Comparison of ENCODE assay signal across 13 cellular contexts in the genomic region with DNA sequence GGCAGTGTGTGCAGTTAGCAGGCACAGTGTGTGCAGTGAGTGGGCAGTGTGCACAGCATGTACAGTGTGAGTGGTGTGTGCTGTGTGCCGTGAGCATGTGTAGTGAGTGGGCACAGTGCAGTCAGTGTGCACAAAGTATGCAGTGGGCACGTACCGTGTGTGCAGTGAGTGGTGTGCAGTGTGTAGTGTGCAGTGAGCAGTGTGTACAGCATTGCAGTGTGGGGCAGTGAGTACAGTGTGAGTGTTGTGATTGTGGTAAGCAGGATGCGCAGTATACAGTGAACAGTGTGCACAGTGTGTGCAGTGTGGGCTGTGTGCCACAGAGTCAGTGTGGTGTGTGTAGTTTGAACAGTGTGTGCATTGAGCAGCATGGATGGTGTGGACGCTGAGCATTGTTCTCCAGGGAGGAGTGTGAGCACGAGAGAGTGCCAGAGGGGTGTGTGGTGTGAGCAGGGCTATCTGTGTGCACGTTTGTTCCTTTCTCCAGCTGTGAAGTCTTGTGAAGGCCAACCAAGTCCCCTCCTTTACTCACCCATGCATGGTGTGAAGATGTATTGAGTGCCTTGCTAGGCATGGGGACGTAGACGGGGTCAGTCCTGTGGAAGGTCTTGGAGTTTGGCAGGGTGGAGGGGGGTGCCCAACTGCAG. TPM values are rescaled to one million over a fixed set of nuclear protein-coding genes. Genes with fewer than 3 reads are reported as not detected.
DNase-seq lines count a peak whose midpoint lies in the region; FAIRE-seq and TF ChIP-seq lines count a peak whose summit lies in the region.
"Had no signal": no experiment of that assay in that cellular context is flagged by ENCODE, and none has a peak within 500 bp of the region (broad histone marks: within the 10 kb centered on the region; RNA-seq: fewer than 3 reads in every experiment).

No MANE protein-coding gene starts in this region.

- FAIRE-seq in keratinocyte (lab: Jason Lieb, UNC) = no peak
- FAIRE-seq: endometrium, GM12892 had no signal

- TF ChIP-seq CTCF in keratinocyte (optimal IDR thresholded peaks at IDR 0.05 in 1 of 3, IDR thresholded peaks at IDR 0.05 in 1 of 3, conservative IDR thresholded peaks at IDR 0.05 in 1 of 3; ENCODE audit: extremely low read depth in 1 of 3, insufficient read depth in 2 of 3, low read length in 3 of 3) (no peak), spleen (IDR thresholded peaks at IDR 0.05 in 8 of 11, conservative IDR thresholded peaks at IDR 0.05 in 3 of 11) (no peak), lower leg skin (IDR thresholded peaks at IDR 0.05) (no peak)

- no peak overlapping the region for H2AFZ ChIP-seq in keratinocyte (ENCODE audit: control insufficient read depth, low read length)
- H2AFZ ChIP-seq: GM23248 had no signal

- peak overlapping the region; percentile 66 for H3K4me2 ChIP-seq in keratinocyte (ENCODE audit: control insufficient read depth, extremely low read depth, insufficient read depth, low read depth, low read length)

- H3K27ac Mint-ChIP-seq in T-helper 1 cell treated with Interleukin-12 subunit alpha and Interleukin-12 subunit beta and Interleukin-4 antibody, amounts not matched to agents 30 μg/mL and 1 μg/mL, for 36 hours = no peak overlapping the region
- no peak overlapping the region for H3K27ac Mint-ChIP-seq in activated T-helper 2 cell treated with anti-CD3 and anti-CD28 coated beads, Interferon-gamma antibody, Interleukin-2, Interleukin-4, amounts not matched to agents 10 μg/mL and 5 μg/mL and 100 μg/mL, durations not matched to agents 14 hours and 24 hours and 36 hours

- no peak overlapping the region for H3K9ac ChIP-seq in keratinocyte (ENCODE audit: control insufficient read depth, extremely low read depth, insufficient read depth, low read length)
- H3K9ac ChIP-seq: GM23248 had no signal

- H3K9me1 ChIP-seq in keratinocyte (ENCODE audit: control insufficient read depth, extremely low read depth, insufficient read depth, low read length) = no peaks in the 10 kb centered on the region

- H3K9me3 ChIP-seq in keratinocyte (ENCODE audit: control insufficient read depth, low read depth, low read length) (no peaks in the 10 kb centered on the region), spleen (no peaks in the 10 kb centered on the region)

- intact Hi-C loops in activated T-helper 2 cell treated with anti-CD3 and anti-CD28 coated beads, Interferon-gamma antibody, Interleukin-2, Interleukin-4, amounts not matched to agents 10 μg/mL and 5 μg/mL and 100 μg/mL, durations not matched to agents 14 hours and 24 hours and 36 hours (cut with micrococcal nuclease) = no loop called here
- intact Hi-C loops in spleen (cut with DNase I; ENCODE audit: low total_unique reads) = no loop called here
- intact Hi-C loops in lower leg skin (cut with DNase I; ENCODE audit: low total_unique reads) = no loop called here

- H3K4me3 ChIP-seq in keratinocyte (ENCODE audit: control insufficient read depth in 2 of 3, extremely low read depth in 1 of 3, insufficient read depth in 2 of 3, low read depth in 1 of 3, low read length in 3 of 3) (peak overlapping the region in 2 of 3 experiments; percentile 41 to 48), spleen (peak overlapping the region; percentile 14 to 77 (median 58)), lower leg skin (ENCODE audit: low read depth, poor library complexity, severe bottlenecking) (no peak overlapping the region)

- DNase-seq in T-helper 1 cell (no peak), keratinocyte (ENCODE audit: low read depth, low spot score) (no peak), spleen (no peak), H4 (ENCODE audit: low spot score) (no peak), lower leg skin (ENCODE audit: low spot score in 2 of 2) (no peak)
- DNase-seq in activated T-helper 2 cell treated with anti-CD3 and anti-CD28 coated beads, Interferon-gamma antibody, Interleukin-2, Interleukin-4, amounts not matched to agents 10 μg/mL and 5 μg/mL and 100 μg/mL, durations not matched to agents 14 hours and 24 hours and 36 hours (ENCODE audit: low spot score) = no peak
- no peak for DNase-seq in activated effector memory CD4-positive, alpha-beta T cell treated with anti-CD3 and anti-CD28 coated beads, Interleukin-2, amount 50 U/mL, for 16 hours
- DNase-seq: activated CD4-positive, alpha-beta T cell treated with anti-CD3 and anti-CD28 coated beads, Interleukin-2, amount 50 U/mL, for 1 hour; NCI-H82 had no signal

- H3K27me3 Mint-ChIP-seq in T-helper 1 cell treated with Interleukin-12 subunit alpha and Interleukin-12 subunit beta and Interleukin-4 antibody, amounts not matched to agents 30 μg/mL and 1 μg/mL, for 36 hours (ENCODE audit: low read depth) = peaks cover 50% of the 10 kb centered on the region
- H3K27me3 Mint-ChIP-seq in activated T-helper 2 cell treated with anti-CD3 and anti-CD28 coated beads, Interferon-gamma antibody, Interleukin-2, Interleukin-4, amounts not matched to agents 10 μg/mL and 5 μg/mL and 100 μg/mL, durations not matched to agents 14 hours and 24 hours and 36 hours (ENCODE audit: low read depth) = peaks cover 41% of the 10 kb centered on the region

- H3K27me3 ChIP-seq in keratinocyte (ENCODE audit: control insufficient read depth, extremely low read depth, insufficient read depth, low read length) = peaks cover 21% of the 10 kb centered on the region
- peaks cover 2 to 61% (median 33%) of the 10 kb centered on the region in 7 donors for H3K27me3 ChIP-seq in spleen (replicated peaks in 1 of 7)

- WGBS in spleen, 5 donors = 61 to 77% (median 67%) methylated on average over 9 of the region's 9 CpGs
- WGBS in lower leg skin, 2 donors = 77% methylated on average over 9 of the region's 9 CpGs

- H3K4me3 Mint-ChIP-seq in T-helper 1 cell treated with Interleukin-12 subunit alpha and Interleukin-12 subunit beta and Interleukin-4 antibody, amounts not matched to agents 30 μg/mL and 1 μg/mL, for 36 hours = peak overlapping the region; percentile 11
- H3K4me3 Mint-ChIP-seq in activated T-helper 2 cell treated with anti-CD3 and anti-CD28 coated beads, Interferon-gamma antibody, Interleukin-2, Interleukin-4, amounts not matched to agents 10 μg/mL and 5 μg/mL and 100 μg/mL, durations not matched to agents 14 hours and 24 hours and 36 hours (ENCODE audit: low read depth) = peak overlapping the region; percentile 30

- H3K36me3 ChIP-seq in keratinocyte (ENCODE audit: control insufficient read depth in 2 of 2, extremely low read depth in 1 of 2, insufficient read depth in 2 of 2, low read length in 2 of 2) = no peaks in the 10 kb centered on the region
- peaks cover 0 to 43% (median 3%) of the 10 kb centered on the region in 6 donors for H3K36me3 ChIP-seq in spleen

- dilution Hi-C loops in keratinocyte (cut with MboI; ENCODE audit: extremely low pct_ligation_motif_present, low sequenced_read_pairs) = no loop called here

- H3K9me3 Mint-ChIP-seq in T-helper 1 cell treated with Interleukin-12 subunit alpha and Interleukin-12 subunit beta and Interleukin-4 antibody, amounts not matched to agents 30 μg/mL and 1 μg/mL, for 36 hours = no peaks in the 10 kb centered on the region
- H3K9me3 Mint-ChIP-seq in activated T-helper 2 cell treated with anti-CD3 and anti-CD28 coated beads, Interferon-gamma antibody, Interleukin-2, Interleukin-4, amounts not matched to agents 10 μg/mL and 5 μg/mL and 100 μg/mL, durations not matched to agents 14 hours and 24 hours and 36 hours = no peaks in the 10 kb centered on the region

- no peaks in the 10 kb centered on the region for H4K20me1 ChIP-seq in keratinocyte (ENCODE audit: control insufficient read depth, extremely low read depth, insufficient read depth, low read length)

- H3K36me3 Mint-ChIP-seq in T-helper 1 cell treated with Interleukin-12 subunit alpha and Interleukin-12 subunit beta and Interleukin-4 antibody, amounts not matched to agents 30 μg/mL and 1 μg/mL, for 36 hours (ENCODE audit: low read depth) = no peaks in the 10 kb centered on the region
- no peaks in the 10 kb centered on the region for H3K36me3 Mint-ChIP-seq in activated T-helper 2 cell treated with anti-CD3 and anti-CD28 coated beads, Interferon-gamma antibody, Interleukin-2, Interleukin-4, amounts not matched to agents 10 μg/mL and 5 μg/mL and 100 μg/mL, durations not matched to agents 14 hours and 24 hours and 36 hours (ENCODE audit: low read depth)

- TF ChIP-seq POLR2A in spleen (IDR thresholded peaks at IDR 0.05) (no peak), lower leg skin (IDR thresholded peaks at IDR 0.05) (no peak)

- H3K27ac ChIP-seq in keratinocyte (ENCODE audit: control insufficient read depth, insufficient read depth, low read length) (no peak overlapping the region), spleen (peak overlapping the region in 5 of 8 donors; percentile 34 to 68 (median 51))
- H3K27ac ChIP-seq: GM23248 had no signal

- peaks cover 4% of the 10 kb centered on the region for H3K4me1 Mint-ChIP-seq in T-helper 1 cell treated with Interleukin-12 subunit alpha and Interleukin-12 subunit beta and Interleukin-4 antibody, amounts not matched to agents 30 μg/mL and 1 μg/mL, for 36 hours (ENCODE audit: low read depth)
- H3K4me1 Mint-ChIP-seq in activated T-helper 2 cell treated with anti-CD3 and anti-CD28 coated beads, Interferon-gamma antibody, Interleukin-2, Interleukin-4, amounts not matched to agents 10 μg/mL and 5 μg/mL and 100 μg/mL, durations not matched to agents 14 hours and 24 hours and 36 hours (ENCODE audit: low read depth) = peaks cover 3% of the 10 kb centered on the region

- peaks cover 8% of the 10 kb centered on the region for H3K4me1 ChIP-seq in keratinocyte (ENCODE audit: control insufficient read depth, extremely low read depth, insufficient read depth, low read length)
- H3K4me1 ChIP-seq in spleen = peaks cover 3 to 54% (median 17%) of the 10 kb centered on the region in 6 donors

- no peaks in the 10 kb centered on the region for H3K79me2 ChIP-seq in keratinocyte (ENCODE audit: control insufficient read depth, insufficient read depth, low read length)

RNA-seq across cellular contexts. Expression of a gene that starts 3.1 kb away (rescaled TPM):
- 0.16 and 0.25 TPM in 2 replicates for total RNA-seq in activated T-helper 2 cell treated with anti-CD3 and anti-CD28 coated beads, Interferon-gamma antibody, Interleukin-2, Interleukin-4, amounts not matched to agents 10 μg/mL and 5 μg/mL and 100 μg/mL, durations not matched to agents 14 hours and 24 hours and 36 hours
- polyA plus RNA-seq in keratinocyte (1.00 to 1.8 TPM (median 1.6 TPM) in 3 replicates), spleen (100 to 1,000 TPM in 1 of 3 donors, 10 to 100 TPM in 1, 1 to 10 TPM in 1; 9.9 to 112 (median 31.8) TPM)
- polyA plus RNA-seq in keratinocyte (2011; ENCODE audit: low read depth) = 0.60 TPM
- 0.69 and 2.0 TPM in 2 replicates for polyA plus RNA-seq in keratinocyte (2011; cell fraction: cytosol; rRNA removed)
- 3.9 and 7.2 TPM in 2 replicates for polyA plus RNA-seq in keratinocyte (2011; cell fraction: nucleus; rRNA removed)
- 0.93 and 3.8 TPM in 2 replicates for polyA plus RNA-seq in keratinocyte (2012; ENCODE audit: low replicate concordance)
- polyA minus RNA-seq in keratinocyte = 1.0 to 4.2 TPM (median 1.3 TPM) in 3 replicates
- polyA minus RNA-seq in keratinocyte (2011; cell fraction: cytosol; rRNA and poly(A)+ RNA removed) = 3.6 TPM
- 3.8 and 4.0 TPM in 2 replicates for polyA minus RNA-seq in keratinocyte (2011; cell fraction: nucleus; rRNA and poly(A)+ RNA removed)
- total RNA-seq in spleen (100 to 1,000 TPM in 3 of 7 donors, 10 to 100 TPM in 4; 55.5 to 264 (median 89.1) TPM), lower leg skin (1 to 10 TPM; 4.0 to 8.9 (median 6.8) TPM)
- total RNA-seq in H4 (2014; rRNA removed; shearing (Covaris generic)) = 0.19 and 0.62 TPM in 2 replicates

RNA-seq across cellular contexts. Expression of a gene that starts 47.7 kb away (rescaled TPM):
- 25.0 TPM in 2 replicates for total RNA-seq in activated T-helper 2 cell treated with anti-CD3 and anti-CD28 coated beads, Interferon-gamma antibody, Interleukin-2, Interleukin-4, amounts not matched to agents 10 μg/mL and 5 μg/mL and 100 μg/mL, durations not matched to agents 14 hours and 24 hours and 36 hours
- 12.1 to 20.8 TPM (median 19.5 TPM) in 3 replicates for polyA plus RNA-seq in keratinocyte
- 6.8 TPM for polyA plus RNA-seq in keratinocyte (2011; ENCODE audit: low read depth)
- 6.7 and 16.9 TPM in 2 replicates for polyA plus RNA-seq in keratinocyte (2011; cell fraction: cytosol; rRNA removed)
- polyA plus RNA-seq in keratinocyte (2011; cell fraction: nucleus; rRNA removed) = 68.3 and 101 TPM in 2 replicates
- 22.7 and 31.0 TPM in 2 replicates for polyA plus RNA-seq in keratinocyte (2012; ENCODE audit: low replicate concordance)
- 9.6 to 14.0 TPM (median 10.9 TPM) in 3 replicates for polyA minus RNA-seq in keratinocyte
- polyA minus RNA-seq in keratinocyte (2011; cell fraction: cytosol; rRNA and poly(A)+ RNA removed) = 30.9 TPM
- 36.3 and 36.8 TPM in 2 replicates for polyA minus RNA-seq in keratinocyte (2011; cell fraction: nucleus; rRNA and poly(A)+ RNA removed)
- total RNA-seq in spleen = 10 to 100 TPM; 51.0 to 80.2 (median 58.7) TPM
- 100 to 1,000 TPM in 1 of 3 donors, 10 to 100 TPM in 2; 26.0 to 108 (median 86.7) TPM for polyA plus RNA-seq in spleen
- 8.4 and 9.3 TPM in 2 replicates for total RNA-seq in H4 (2014; rRNA removed; shearing (Covaris generic))
- 10 to 100 TPM; 23.3 to 51.8 (median 30.4) TPM for total RNA-seq in lower leg skin

Comparison
In these comparisons a context has a peak if more than half of its experiments do, and no peak if none do; other contexts are left out.
1. RNA of a gene that starts 3.1 kb away (total RNA-seq): 55.5 to 264 TPM in spleen; 4.0 to 8.9 TPM in lower leg skin, 0.16 to 0.25 TPM in activated T-helper 2 cell treated with anti-CD3 and anti-CD28 coated beads, Interferon-gamma antibody, Interleukin-2, Interleukin-4, amounts not matched to agents 10 μg/mL and 5 μg/mL and 100 μg/mL, durations not matched to agents 14 hours and 24 hours and 36 hours and 0.19 to 0.62 TPM in H4; every median in the first group is over 4 times any median in the second.